ENCODE assay signal across 1 cellular context in the genomic region with DNA sequence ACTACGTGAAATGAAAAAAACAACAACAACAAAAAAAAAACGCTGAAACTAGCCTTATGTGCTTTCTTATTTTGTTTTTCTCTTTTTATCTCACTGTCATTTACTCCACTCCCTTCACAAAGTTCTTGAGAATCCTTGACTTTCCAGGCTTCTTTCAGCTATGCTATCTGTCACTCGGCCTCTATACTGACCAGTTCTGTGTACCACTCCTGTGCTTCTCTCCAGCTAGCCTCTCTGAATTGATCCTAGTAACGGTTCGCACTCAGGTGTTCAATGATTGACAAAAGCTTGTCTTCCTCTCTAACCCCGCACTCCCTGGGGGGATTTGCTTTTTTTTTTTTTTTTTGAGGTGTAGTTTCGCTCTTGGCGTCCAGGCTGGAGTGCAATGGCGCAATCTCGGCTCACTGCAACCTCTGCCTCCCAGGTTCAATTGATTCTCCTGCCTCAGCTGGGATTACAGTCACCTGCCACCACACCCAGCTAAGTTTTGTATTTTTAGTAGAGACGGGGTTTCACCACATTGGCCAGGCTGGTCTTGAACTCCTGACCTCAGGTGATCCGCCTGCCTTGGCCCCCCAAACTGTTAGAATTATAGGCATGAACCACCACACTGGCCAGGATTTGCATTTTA.
TF ChIP-seq lines count a peak whose summit lies in the region.

No MANE protein-coding gene starts in this region.

TF ChIP-seq in HepG2, 621 proteins besides CTCF, POLR2A, EP300 and RAD21 (continued from another document):
- TF ChIP-seq, protein P1, sequence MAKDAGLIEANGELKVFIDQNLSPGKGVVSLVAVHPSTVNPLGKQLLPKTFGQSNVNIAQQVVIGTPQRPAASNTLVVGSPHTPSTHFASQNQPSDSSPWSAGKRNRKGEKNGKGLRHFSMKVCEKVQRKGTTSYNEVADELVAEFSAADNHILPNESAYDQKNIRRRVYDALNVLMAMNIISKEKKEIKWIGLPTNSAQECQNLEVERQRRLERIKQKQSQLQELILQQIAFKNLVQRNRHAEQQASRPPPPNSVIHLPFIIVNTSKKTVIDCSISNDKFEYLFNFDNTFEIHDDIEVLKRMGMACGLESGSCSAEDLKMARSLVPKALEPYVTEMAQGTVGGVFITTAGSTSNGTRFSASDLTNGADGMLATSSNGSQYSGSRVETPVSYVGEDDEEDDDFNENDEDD (CRISPR knock-in tag; IDR thresholded peaks at IDR 0.05; ENCODE audit: borderline replicate concordance), result no peak
- no peak for TF ChIP-seq HNRNPH1 (optimal IDR thresholded peaks at IDR 0.05; ENCODE audit: low read depth, low read length)
